1 cellular context compared by ENCODE assay signal in the genomic region with DNA sequence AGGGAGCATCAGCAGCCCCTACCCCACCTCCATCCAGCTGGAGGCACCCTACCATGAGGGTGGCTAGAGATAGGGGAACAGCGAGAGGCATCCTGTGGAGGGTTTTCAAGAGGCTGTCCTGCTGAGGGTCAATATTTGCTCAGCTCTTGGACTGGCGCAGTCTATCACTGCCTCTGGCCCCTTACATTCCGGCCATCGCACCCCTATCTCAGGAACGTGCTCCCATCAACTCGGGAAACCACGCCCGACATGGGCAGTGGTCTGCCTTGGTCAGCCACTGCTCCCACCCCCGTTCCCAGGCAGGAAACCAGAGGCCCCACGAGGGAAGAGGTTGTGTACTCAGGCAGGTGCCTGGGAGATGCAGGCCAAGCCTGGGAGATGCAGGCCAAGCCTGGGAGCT.
TF ChIP-seq lines count a peak whose summit lies in the region.

No MANE protein-coding gene starts in this region.

TF ChIP-seq in HepG2, 621 proteins besides CTCF, POLR2A, EP300 and RAD21 (continued from another document and continues in another):
- TF ChIP-seq, protein P1, sequence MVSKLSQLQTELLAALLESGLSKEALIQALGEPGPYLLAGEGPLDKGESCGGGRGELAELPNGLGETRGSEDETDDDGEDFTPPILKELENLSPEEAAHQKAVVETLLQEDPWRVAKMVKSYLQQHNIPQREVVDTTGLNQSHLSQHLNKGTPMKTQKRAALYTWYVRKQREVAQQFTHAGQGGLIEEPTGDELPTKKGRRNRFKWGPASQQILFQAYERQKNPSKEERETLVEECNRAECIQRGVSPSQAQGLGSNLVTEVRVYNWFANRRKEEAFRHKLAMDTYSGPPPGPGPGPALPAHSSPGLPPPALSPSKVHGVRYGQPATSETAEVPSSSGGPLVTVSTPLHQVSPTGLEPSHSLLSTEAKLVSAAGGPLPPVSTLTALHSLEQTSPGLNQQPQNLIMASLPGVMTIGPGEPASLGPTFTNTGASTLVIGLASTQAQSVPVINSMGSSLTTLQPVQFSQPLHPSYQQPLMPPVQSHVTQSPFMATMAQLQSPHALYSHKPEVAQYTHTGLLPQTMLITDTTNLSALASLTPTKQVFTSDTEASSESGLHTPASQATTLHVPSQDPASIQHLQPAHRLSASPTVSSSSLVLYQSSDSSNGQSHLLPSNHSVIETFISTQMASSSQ (IDR thresholded peaks at IDR 0.05; ENCODE audit: low read depth), result no peak
- TF ChIP-seq, protein P1 (CRISPR knock-in tag; IDR thresholded peaks at IDR 0.05; ENCODE audit: borderline replicate concordance), result no peak
- TF ChIP-seq ZNF570 (CRISPR knock-in tag; IDR thresholded peaks at IDR 0.05; ENCODE audit: borderline replicate concordance), result no peak
- TF ChIP-seq, protein P2, sequence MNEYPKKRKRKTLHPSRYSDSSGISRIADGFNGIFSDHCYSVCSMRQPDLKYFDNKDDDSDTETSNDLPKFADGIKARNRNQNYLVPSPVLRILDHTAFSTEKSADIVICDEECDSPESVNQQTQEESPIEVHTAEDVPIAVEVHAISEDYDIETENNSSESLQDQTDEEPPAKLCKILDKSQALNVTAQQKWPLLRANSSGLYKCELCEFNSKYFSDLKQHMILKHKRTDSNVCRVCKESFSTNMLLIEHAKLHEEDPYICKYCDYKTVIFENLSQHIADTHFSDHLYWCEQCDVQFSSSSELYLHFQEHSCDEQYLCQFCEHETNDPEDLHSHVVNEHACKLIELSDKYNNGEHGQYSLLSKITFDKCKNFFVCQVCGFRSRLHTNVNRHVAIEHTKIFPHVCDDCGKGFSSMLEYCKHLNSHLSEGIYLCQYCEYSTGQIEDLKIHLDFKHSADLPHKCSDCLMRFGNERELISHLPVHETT (CRISPR knock-in tag; conservative IDR thresholded peaks at IDR 0.05), result no peak
- no peak for TF ChIP-seq MIER2 (CRISPR knock-in tag; IDR thresholded peaks at IDR 0.05)
- no peak for TF ChIP-seq ZSCAN30 (CRISPR knock-in tag; IDR thresholded peaks at IDR 0.05)
- TF ChIP-seq, protein P3, sequence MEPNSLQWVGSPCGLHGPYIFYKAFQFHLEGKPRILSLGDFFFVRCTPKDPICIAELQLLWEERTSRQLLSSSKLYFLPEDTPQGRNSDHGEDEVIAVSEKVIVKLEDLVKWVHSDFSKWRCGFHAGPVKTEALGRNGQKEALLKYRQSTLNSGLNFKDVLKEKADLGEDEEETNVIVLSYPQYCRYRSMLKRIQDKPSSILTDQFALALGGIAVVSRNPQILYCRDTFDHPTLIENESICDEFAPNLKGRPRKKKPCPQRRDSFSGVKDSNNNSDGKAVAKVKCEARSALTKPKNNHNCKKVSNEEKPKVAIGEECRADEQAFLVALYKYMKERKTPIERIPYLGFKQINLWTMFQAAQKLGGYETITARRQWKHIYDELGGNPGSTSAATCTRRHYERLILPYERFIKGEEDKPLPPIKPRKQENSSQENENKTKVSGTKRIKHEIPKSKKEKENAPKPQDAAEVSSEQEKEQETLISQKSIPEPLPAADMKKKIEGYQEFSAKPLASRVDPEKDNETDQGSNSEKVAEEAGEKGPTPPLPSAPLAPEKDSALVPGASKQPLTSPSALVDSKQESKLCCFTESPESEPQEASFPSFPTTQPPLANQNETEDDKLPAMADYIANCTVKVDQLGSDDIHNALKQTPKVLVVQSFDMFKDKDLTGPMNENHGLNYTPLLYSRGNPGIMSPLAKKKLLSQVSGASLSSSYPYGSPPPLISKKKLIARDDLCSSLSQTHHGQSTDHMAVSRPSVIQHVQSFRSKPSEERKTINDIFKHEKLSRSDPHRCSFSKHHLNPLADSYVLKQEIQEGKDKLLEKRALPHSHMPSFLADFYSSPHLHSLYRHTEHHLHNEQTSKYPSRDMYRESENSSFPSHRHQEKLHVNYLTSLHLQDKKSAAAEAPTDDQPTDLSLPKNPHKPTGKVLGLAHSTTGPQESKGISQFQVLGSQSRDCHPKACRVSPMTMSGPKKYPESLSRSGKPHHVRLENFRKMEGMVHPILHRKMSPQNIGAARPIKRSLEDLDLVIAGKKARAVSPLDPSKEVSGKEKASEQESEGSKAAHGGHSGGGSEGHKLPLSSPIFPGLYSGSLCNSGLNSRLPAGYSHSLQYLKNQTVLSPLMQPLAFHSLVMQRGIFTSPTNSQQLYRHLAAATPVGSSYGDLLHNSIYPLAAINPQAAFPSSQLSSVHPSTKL (CRISPR knock-in tag; IDR thresholded peaks at IDR 0.05), result peak; percentile 54
- no peak for TF ChIP-seq KDM3A (CRISPR knock-in tag; IDR thresholded peaks at IDR 0.05; ENCODE audit: low read depth)
- TF ChIP-seq ZNF883 (CRISPR knock-in tag; IDR thresholded peaks at IDR 0.05; ENCODE audit: not compliant biosample characterization), result peak; percentile 20
- TF ChIP-seq ZFP36L1 (CRISPR knock-in tag; IDR thresholded peaks at IDR 0.05), result no peak
- peak; percentile 33; the same call in 1 of the 2 replicates for TF ChIP-seq ZFY (CRISPR knock-in tag; IDR thresholded peaks at IDR 0.05)
- TF ChIP-seq SRSF9 (IDR thresholded peaks at IDR 0.05; ENCODE audit: borderline replicate concordance, insufficient read depth, low read depth, low read length, poor library complexity, severe bottlenecking), result no peak
- TF ChIP-seq ZNF34 (CRISPR knock-in tag; IDR thresholded peaks at IDR 0.05; ENCODE audit: borderline replicate concordance), result no peak
- no peak for TF ChIP-seq ZNF44 (CRISPR knock-in tag; IDR thresholded peaks at IDR 0.05)
- TF ChIP-seq, protein P4, sequence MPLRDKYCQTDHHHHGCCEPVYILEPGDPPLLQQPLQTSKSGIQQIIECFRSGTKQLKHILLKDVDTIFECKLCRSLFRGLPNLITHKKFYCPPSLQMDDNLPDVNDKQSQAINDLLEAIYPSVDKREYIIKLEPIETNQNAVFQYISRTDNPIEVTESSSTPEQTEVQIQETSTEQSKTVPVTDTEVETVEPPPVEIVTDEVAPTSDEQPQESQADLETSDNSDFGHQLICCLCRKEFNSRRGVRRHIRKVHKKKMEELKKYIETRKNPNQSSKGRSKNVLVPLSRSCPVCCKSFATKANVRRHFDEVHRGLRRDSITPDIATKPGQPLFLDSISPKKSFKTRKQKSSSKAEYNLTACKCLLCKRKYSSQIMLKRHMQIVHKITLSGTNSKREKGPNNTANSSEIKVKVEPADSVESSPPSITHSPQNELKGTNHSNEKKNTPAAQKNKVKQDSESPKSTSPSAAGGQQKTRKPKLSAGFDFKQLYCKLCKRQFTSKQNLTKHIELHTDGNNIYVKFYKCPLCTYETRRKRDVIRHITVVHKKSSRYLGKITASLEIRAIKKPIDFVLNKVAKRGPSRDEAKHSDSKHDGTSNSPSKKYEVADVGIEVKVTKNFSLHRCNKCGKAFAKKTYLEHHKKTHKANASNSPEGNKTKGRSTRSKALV (CRISPR knock-in tag; IDR thresholded peaks at IDR 0.05), result peak; percentile 44; the same call in 1 of the 2 replicates
- peak; percentile 26; the same call in 1 of the 2 replicates for TF ChIP-seq NFKB2 (CRISPR knock-in tag; IDR thresholded peaks at IDR 0.05; ENCODE audit: borderline replicate concordance)
- TF ChIP-seq REXO4 (CRISPR knock-in tag; IDR thresholded peaks at IDR 0.05; ENCODE audit: borderline replicate concordance), result no peak
- no peak for TF ChIP-seq REL (CRISPR knock-in tag; conservative IDR thresholded peaks at IDR 0.05)
- TF ChIP-seq MED1 (CRISPR knock-in tag; IDR thresholded peaks at IDR 0.05), result peak; percentile 62
- TF ChIP-seq, protein P5, sequence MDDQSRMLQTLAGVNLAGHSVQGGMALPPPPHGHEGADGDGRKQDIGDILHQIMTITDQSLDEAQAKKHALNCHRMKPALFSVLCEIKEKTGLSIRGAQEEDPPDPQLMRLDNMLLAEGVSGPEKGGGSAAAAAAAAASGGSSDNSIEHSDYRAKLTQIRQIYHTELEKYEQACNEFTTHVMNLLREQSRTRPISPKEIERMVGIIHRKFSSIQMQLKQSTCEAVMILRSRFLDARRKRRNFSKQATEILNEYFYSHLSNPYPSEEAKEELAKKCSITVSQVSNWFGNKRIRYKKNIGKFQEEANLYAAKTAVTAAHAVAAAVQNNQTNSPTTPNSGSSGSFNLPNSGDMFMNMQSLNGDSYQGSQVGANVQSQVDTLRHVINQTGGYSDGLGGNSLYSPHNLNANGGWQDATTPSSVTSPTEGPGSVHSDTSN (CRISPR knock-in tag; IDR thresholded peaks at IDR 0.05; ENCODE audit: borderline replicate concordance), result no peak
- no peak for TF ChIP-seq ZNF292 (CRISPR knock-in tag; IDR thresholded peaks at IDR 0.05; ENCODE audit: borderline replicate concordance, low read depth)
- no peak for TF ChIP-seq ELF3 (CRISPR knock-in tag; IDR thresholded peaks at IDR 0.05)
- 0 out of 2 replicates have a peak, but pooled peaks have one; percentile 21 for TF ChIP-seq ZNF12 (CRISPR knock-in tag; IDR thresholded peaks at IDR 0.05)
- no peak for TF ChIP-seq SNAI1 (CRISPR knock-in tag; IDR thresholded peaks at IDR 0.05; ENCODE audit: borderline replicate concordance)
- no peak for TF ChIP-seq RARA (CRISPR knock-in tag; IDR thresholded peaks at IDR 0.05)
- no peak for TF ChIP-seq KMT2B (CRISPR knock-in tag; IDR thresholded peaks at IDR 0.05)
- TF ChIP-seq ERF (CRISPR knock-in tag; IDR thresholded peaks at IDR 0.05), result peak; percentile 51; the same call in 1 of the 2 replicates
- TF ChIP-seq EED (CRISPR knock-in tag; IDR thresholded peaks at IDR 0.05), result peak; percentile 76; the same call in 1 of the 2 replicates
- TF ChIP-seq, protein P6, sequence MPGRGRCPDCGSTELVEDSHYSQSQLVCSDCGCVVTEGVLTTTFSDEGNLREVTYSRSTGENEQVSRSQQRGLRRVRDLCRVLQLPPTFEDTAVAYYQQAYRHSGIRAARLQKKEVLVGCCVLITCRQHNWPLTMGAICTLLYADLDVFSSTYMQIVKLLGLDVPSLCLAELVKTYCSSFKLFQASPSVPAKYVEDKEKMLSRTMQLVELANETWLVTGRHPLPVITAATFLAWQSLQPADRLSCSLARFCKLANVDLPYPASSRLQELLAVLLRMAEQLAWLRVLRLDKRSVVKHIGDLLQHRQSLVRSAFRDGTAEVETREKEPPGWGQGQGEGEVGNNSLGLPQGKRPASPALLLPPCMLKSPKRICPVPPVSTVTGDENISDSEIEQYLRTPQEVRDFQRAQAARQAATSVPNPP (CRISPR knock-in tag; IDR thresholded peaks at IDR 0.05), result no peak
- no peak for TF ChIP-seq ZC3H4 (CRISPR knock-in tag; IDR thresholded peaks at IDR 0.05; ENCODE audit: borderline replicate concordance)
- TF ChIP-seq, protein P7, sequence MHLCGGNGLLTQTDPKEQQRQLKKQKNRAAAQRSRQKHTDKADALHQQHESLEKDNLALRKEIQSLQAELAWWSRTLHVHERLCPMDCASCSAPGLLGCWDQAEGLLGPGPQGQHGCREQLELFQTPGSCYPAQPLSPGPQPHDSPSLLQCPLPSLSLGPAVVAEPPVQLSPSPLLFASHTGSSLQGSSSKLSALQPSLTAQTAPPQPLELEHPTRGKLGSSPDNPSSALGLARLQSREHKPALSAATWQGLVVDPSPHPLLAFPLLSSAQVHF (CRISPR knock-in tag; IDR thresholded peaks at IDR 0.05), result no peak
- TF ChIP-seq ZNF30 (CRISPR knock-in tag; IDR thresholded peaks at IDR 0.05), result no peak
- TF ChIP-seq ZNF180 (CRISPR knock-in tag; IDR thresholded peaks at IDR 0.05; ENCODE audit: borderline replicate concordance, low read depth), result no peak; the same call in 1 of the 2 replicates
- TF ChIP-seq ZNF558 (CRISPR knock-in tag; IDR thresholded peaks at IDR 0.05; ENCODE audit: borderline replicate concordance), result no peak
- peak; percentile 72 for TF ChIP-seq SALL1 (CRISPR knock-in tag; IDR thresholded peaks at IDR 0.05)
- TF ChIP-seq TARDBP (CRISPR knock-in tag; IDR thresholded peaks at IDR 0.05), result no peak
- no peak for TF ChIP-seq ZNF543 (CRISPR knock-in tag; IDR thresholded peaks at IDR 0.05)
- no peak for TF ChIP-seq ZNF329 (CRISPR knock-in tag; IDR thresholded peaks at IDR 0.05; ENCODE audit: low read depth)
- TF ChIP-seq ZNF577 (CRISPR knock-in tag; IDR thresholded peaks at IDR 0.05; ENCODE audit: borderline replicate concordance, low read depth), result no peak
- no peak for TF ChIP-seq ASH2L (IDR thresholded peaks at IDR 0.05; ENCODE audit: insufficient read length, low read depth, low read length)
- TF ChIP-seq MTA1 (CRISPR knock-in tag; IDR thresholded peaks at IDR 0.05; ENCODE audit: borderline replicate concordance), result peak; percentile 83; the same call in 1 of the 2 replicates
- TF ChIP-seq, protein P8, sequence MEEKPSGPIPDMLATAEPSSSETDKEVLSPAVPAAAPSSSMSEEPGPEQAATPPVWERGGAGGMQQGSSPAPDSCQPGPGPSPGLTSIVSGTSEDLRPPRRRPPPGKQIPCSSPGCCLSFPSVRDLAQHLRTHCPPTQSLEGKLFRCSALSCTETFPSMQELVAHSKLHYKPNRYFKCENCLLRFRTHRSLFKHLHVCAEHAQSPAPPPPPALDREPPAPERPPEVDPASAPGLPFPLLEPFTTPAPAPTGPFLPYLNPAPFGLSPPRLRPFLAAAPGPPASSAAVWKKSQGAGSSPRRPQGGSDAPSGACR (CRISPR knock-in tag; IDR thresholded peaks at IDR 0.05), result no peak
- TF ChIP-seq, protein P9, sequence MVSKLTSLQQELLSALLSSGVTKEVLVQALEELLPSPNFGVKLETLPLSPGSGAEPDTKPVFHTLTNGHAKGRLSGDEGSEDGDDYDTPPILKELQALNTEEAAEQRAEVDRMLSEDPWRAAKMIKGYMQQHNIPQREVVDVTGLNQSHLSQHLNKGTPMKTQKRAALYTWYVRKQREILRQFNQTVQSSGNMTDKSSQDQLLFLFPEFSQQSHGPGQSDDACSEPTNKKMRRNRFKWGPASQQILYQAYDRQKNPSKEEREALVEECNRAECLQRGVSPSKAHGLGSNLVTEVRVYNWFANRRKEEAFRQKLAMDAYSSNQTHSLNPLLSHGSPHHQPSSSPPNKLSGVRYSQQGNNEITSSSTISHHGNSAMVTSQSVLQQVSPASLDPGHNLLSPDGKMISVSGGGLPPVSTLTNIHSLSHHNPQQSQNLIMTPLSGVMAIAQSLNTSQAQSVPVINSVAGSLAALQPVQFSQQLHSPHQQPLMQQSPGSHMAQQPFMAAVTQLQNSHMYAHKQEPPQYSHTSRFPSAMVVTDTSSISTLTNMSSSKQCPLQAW (CRISPR knock-in tag; IDR thresholded peaks at IDR 0.05), result no peak
- TF ChIP-seq, protein P10, sequence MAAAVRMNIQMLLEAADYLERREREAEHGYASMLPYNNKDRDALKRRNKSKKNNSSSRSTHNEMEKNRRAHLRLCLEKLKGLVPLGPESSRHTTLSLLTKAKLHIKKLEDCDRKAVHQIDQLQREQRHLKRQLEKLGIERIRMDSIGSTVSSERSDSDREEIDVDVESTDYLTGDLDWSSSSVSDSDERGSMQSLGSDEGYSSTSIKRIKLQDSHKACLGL (CRISPR knock-in tag; IDR thresholded peaks at IDR 0.05), result no peak
- TF ChIP-seq ZNF713 (CRISPR knock-in tag; IDR thresholded peaks at IDR 0.05), result no peak
- TF ChIP-seq GATA4 (IDR thresholded peaks at IDR 0.05; ENCODE audit: borderline replicate concordance, low read depth), result no peak
- no peak for TF ChIP-seq ZNF367 (CRISPR knock-in tag; IDR thresholded peaks at IDR 0.05; ENCODE audit: borderline replicate concordance)
- no peak for TF ChIP-seq NONO (IDR thresholded peaks at IDR 0.05)
- TF ChIP-seq NONO (CRISPR knock-in tag; conservative IDR thresholded peaks at IDR 0.05), result no peak
